ENCODE assay signal across 16 cellular contexts in genomic region chr7:140260767-140261486, GRCh38.
DNase-seq lines count a peak whose midpoint lies in the region; ATAC-seq and TF ChIP-seq lines count a peak whose summit lies in the region.
"Had no signal": no experiment of that assay in that cellular context is flagged by ENCODE, and none has a peak within 500 bp of the region (broad histone marks: within the 10 kb centered on the region; RNA-seq: fewer than 3 reads in every experiment).

No MANE protein-coding gene starts in this region.

- H3K4me1 ChIP-seq in psoas muscle: no peaks in the 10 kb centered on the region
- H3K4me1 ChIP-seq: ascending aorta had no signal

- no peak for TF ChIP-seq CTCF in psoas muscle (IDR thresholded peaks at IDR 0.05)

- ATAC-seq in psoas muscle (no peak), GM18511 (IDR thresholded peaks at IDR 0.05; ENCODE audit: unreplicated experiment) (no peak)

- no peaks in the 10 kb centered on the region for H3K9me3 ChIP-seq in psoas muscle
- H3K9me3 ChIP-seq: ascending aorta, ovary had no signal

- peak; percentile 43 to 52 for DNase-seq in NCI-H2081 (lab: John Stamatoyannopoulos, UW)
- DNase-seq in NCI-H2081 treated with DMSO at 0.1 percent for 48 hours (lab: John Stamatoyannopoulos, UW): no peak
- DNase-seq in NCI-H2029 treated with DMSO at 0.1 percent for 48 hours (lab: John Stamatoyannopoulos, UW): peak; percentile 98
- peak; percentile 54 for DNase-seq in dermis blood vessel endothelial cell
- DNase-seq in psoas muscle: no peak
- no peak for DNase-seq in KBM-7
- no peak for DNase-seq in activated T-cell treated with anti-CD3 and anti-CD28 coated beads for 4 hours
- DNase-seq: activated CD4-positive, alpha-beta T cell treated with anti-CD3 and anti-CD28 coated beads, Interleukin-2, amount 10 ng/mL, durations not matched to agents 7 days and 5 days; IMR-90; mesenchymal stem cell; NCI-H226; ovary; trophoblast cell had no signal

- no peak overlapping the region for H3K27ac ChIP-seq in psoas muscle
- H3K27ac ChIP-seq: ascending aorta, ovary had no signal

- peak overlapping the region; percentile 32 for H3K4me3 ChIP-seq in psoas muscle
- H3K4me3 ChIP-seq: ascending aorta, ovary had no signal

- in situ Hi-C loops in KBM-7 (cut with MboI; ENCODE audit: low pct_unique_long_range_greater_than_20kb, low sequenced_read_pairs): no loop called here

- H3K27me3 ChIP-seq in psoas muscle (ENCODE audit: insufficient read depth in 3 of 3, low read length in 2 of 3): peaks cover 0 to 3% (median 0%) of the 10 kb centered on the region in 3 donors
- H3K27me3 ChIP-seq: ascending aorta, dorsolateral prefrontal cortex, ovary had no signal

- no peaks in the 10 kb centered on the region for H3K36me3 ChIP-seq in psoas muscle (ENCODE audit: insufficient read depth in 1 of 2, low read depth in 1 of 2)
- H3K36me3 ChIP-seq: ascending aorta, ovary had no signal

- intact Hi-C loops in psoas muscle (cut with DNase I): no loop called here

- 54% methylated on average over 9 of the region's 9 CpGs for WGBS in psoas muscle, 3 donors

Comparison
In these comparisons a context has a peak if more than half of its experiments do, and no peak if none do; other contexts are left out.
1. DNase-seq: peak in NCI-H2081 (2 of 2), NCI-H2029 treated with DMSO at 0.1 percent for 48 hours (single experiment) and dermis blood vessel endothelial cell (single experiment); none in NCI-H2081 treated with DMSO at 0.1 percent for 48 hours (single experiment), psoas muscle (0 of 2), KBM-7 (single experiment) and activated T-cell treated with anti-CD3 and anti-CD28 coated beads for 4 hours (single experiment).